13 cellular contexts compared by ENCODE assay signal in the genomic region with DNA sequence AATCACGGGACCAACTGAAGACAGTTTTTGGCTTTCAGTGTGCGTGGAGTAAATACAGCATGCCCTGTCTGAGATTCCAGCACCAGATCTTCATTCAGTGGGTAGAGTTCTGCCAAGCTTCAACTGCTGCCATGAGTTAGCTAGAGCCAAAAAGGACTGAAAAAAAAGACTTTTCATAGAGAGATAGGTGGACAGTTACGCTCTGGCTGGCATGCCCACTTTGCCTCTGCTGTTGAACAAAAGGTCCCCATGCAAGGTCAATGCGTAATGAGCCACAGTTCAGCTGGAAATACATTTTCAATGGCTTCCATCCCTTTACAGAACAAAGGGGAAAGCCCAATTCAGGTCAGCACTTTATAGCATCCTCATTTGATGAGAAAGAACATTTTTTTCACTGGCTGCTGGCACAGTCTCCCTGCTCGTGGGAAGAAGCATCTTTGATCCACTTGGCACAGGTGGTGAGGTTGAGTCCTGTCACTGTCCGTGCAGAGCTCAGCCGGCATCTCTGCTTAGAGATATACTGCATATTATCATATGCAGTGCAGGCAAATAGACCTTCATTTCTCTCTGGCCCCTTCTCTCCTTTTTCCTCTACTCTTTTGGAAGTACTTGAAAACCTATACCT.
DNase-seq lines count a peak whose midpoint lies in the region.
"Had no signal": no experiment of that assay in that cellular context is flagged by ENCODE, and none has a peak within 500 bp of the region (broad histone marks: within the 10 kb centered on the region; RNA-seq: fewer than 3 reads in every experiment).

No MANE protein-coding gene starts in this region.

- peak; percentile 23 for DNase-seq in NCI-H748 (lab: John Stamatoyannopoulos, UW; ENCODE audit: unreplicated experiment)
- no peak for DNase-seq in NCI-H748 treated with DMSO at 0.1 percent for 48 hours (lab: John Stamatoyannopoulos, UW)
- DNase-seq in dermis microvascular lymphatic vessel endothelial cell (ENCODE audit: low read depth in 2 of 2) = peak; percentile 46 to 72
- DNase-seq in pons (ENCODE audit: low spot score) = peak; percentile 9
- DNase-seq in DMS 273 (lab: John Stamatoyannopoulos, UW; ENCODE audit: unreplicated experiment) = no peak
- DNase-seq in RPMI8226 = no peak
- no peak for DNase-seq in NOMO-1 (lab: John Stamatoyannopoulos, UW; ENCODE audit: unreplicated experiment in 2 of 2)
- DNase-seq: 8988T; CD4-positive, CD25-positive, alpha-beta regulatory T cell; DMS 273 treated with DMSO at 0.1 percent for 48 hours; DMS79; GOT3; H9 had no signal

Comparison
In these comparisons a context has a peak if more than half of its experiments do, and no peak if none do; other contexts are left out.
1. DNase-seq: peak in NCI-H748 (single experiment), dermis microvascular lymphatic vessel endothelial cell (2 of 2) and pons (single experiment); none in NCI-H748 treated with DMSO at 0.1 percent for 48 hours (single experiment), DMS 273 (single experiment), RPMI8226 (single experiment) and NOMO-1 (0 of 2).